ENCODE assay signal across 16 cellular contexts in genomic region chr11:14309425-14310192, GRCh38. TPM values are rescaled to one million over a fixed set of nuclear protein-coding genes. Genes with fewer than 3 reads are reported as not detected.
A peak's percentile ranks its signal among the peaks of the same experiment; 100 is the strongest.
DNase-seq lines count a peak whose midpoint lies in the region; ATAC-seq, FAIRE-seq and TF ChIP-seq lines count a peak whose summit lies in the region.
"Had no signal": no experiment of that assay in that cellular context is flagged by ENCODE, and none has a peak within 500 bp of the region (broad histone marks: within the 10 kb centered on the region; RNA-seq: fewer than 3 reads in every experiment).

No MANE protein-coding gene starts in this region.

- TF ChIP-seq RAD21 in A549 (conservative IDR thresholded peaks at IDR 0.05 in 1 of 2, IDR thresholded peaks at IDR 0.05 in 1 of 2) (no peak), GM12878 (IDR thresholded peaks at IDR 0.05; ENCODE audit: insufficient read depth, low read depth, low read length) (no peak)

- H3K9ac ChIP-seq in GM12878 (ENCODE audit: control insufficient read depth, insufficient read depth, low read length) = peak overlapping the region; percentile 5; the same call in 1 of the 2 replicates
- H3K9ac ChIP-seq: GM23248 had no signal

- H3K4me2 ChIP-seq in A549 (no peak overlapping the region), GM12878 (ENCODE audit: control insufficient read depth, insufficient read depth) (peak overlapping the region; percentile 32)

- in situ Hi-C loops in GM12878 (cut with MboI) = no loop called here

- TF ChIP-seq CTCF in A549 (IDR thresholded peaks at IDR 0.05) = no peak
- no peak for TF ChIP-seq CTCF in GM12878 (IDR thresholded peaks at IDR 0.05 in 2 of 3, conservative IDR thresholded peaks at IDR 0.05 in 1 of 3; ENCODE audit: control insufficient read depth in 2 of 3, extremely low read depth in 1 of 3, insufficient read depth in 1 of 3, low read depth in 3 of 3, low read length in 3 of 3)

- H2AFZ ChIP-seq in GM12878 (ENCODE audit: control insufficient read depth, low read depth, low read length) = no peak overlapping the region
- H2AFZ ChIP-seq: GM23248 had no signal

- intact Hi-C loops in GM12878 (cut with micrococcal nuclease; ENCODE audit: unreplicated experiment) = loop anchor here (2.0 kb wide), 1 partner anchor 49 kb away; the partner anchor contains the start of gene RRAS2

- TF ChIP-seq EP300 in A549 (IDR thresholded peaks at IDR 0.05) (no peak), GM12878 (IDR thresholded peaks at IDR 0.05; ENCODE audit: borderline replicate concordance in 1 of 2, control insufficient read depth in 1 of 2, low read depth in 2 of 2, low read length in 2 of 2) (no peak)

- H3K36me3 ChIP-seq in KOPT-K1 (ENCODE audit: insufficient read depth, low read length) (no peaks in the 10 kb centered on the region), GM12878 (ENCODE audit: control insufficient read depth in 2 of 2, insufficient read depth in 2 of 2, low read length in 1 of 2) (no peaks in the 10 kb centered on the region)

- SMC1A ChIA-PET in GM12878 (lab: Charles Lee; ENCODE audit: uncharacterized antibody, unreplicated experiment) = interaction anchor here (1.0 to 8.2 kb wide), 14 partner anchors 7 to 353 kb away, joined by 3 to 53 read pairs (median 12); no protein-coding TSS in a partner anchor

- TF ChIP-seq POLR2A in A549 (IDR thresholded peaks at IDR 0.05; ENCODE audit: low read length) = no peak
- TF ChIP-seq POLR2A in GM12878 (IDR thresholded peaks at IDR 0.05; ENCODE audit: low read depth, low read length) = no peak

- ATAC-seq in A549 = peak; percentile 17 to 35; a peak in 3 of 6 replicates
- peak; percentile 21 for ATAC-seq in GM12878
- no peak for ATAC-seq in HG02840 (IDR thresholded peaks at IDR 0.05; ENCODE audit: low FRiP score, unreplicated experiment)

- BruUV-seq in GM12878 (replicated peaks; lab: Mats Ljungman, UMichigan) = no TSS peak

- 87% methylated on average over 4 of the region's 4 CpGs for WGBS in A549 (ENCODE audit: missing lambda C conversion rate)
- WGBS in GM12878 (ENCODE audit: insufficient coverage, insufficient replicate concordance, low lambda C conversion rate, missing lambda C conversion rate) = 59% methylated on average over 4 of the region's 4 CpGs

- CTCF ChIA-PET in A549 (lab: Yijun Ruan, JAX) = interaction anchor here (0.9 to 14.0 kb wide), 4 partner anchors 9 to 147 kb away, joined by 3 to 258 read pairs (median 11); no protein-coding TSS in a partner anchor
- CTCF ChIA-PET in GM12878 (lab: Yijun Ruan, JAX) = interaction anchor here (0.9 to 15.6 kb wide), 13 partner anchors 9 to 146 kb away, joined by 3 to 271 read pairs (median 8); no protein-coding TSS in a partner anchor

- RAD21 ChIA-PET in GM12878 (lab: Charles Lee; ENCODE audit: unreplicated experiment) = interaction anchor here (0.6 to 2.8 kb wide), 10 partner anchors 9 to 464 kb away, joined by 3 to 26 read pairs (median 8); no protein-coding TSS in a partner anchor

- POLR2A ChIA-PET in A549 (lab: Yijun Ruan, JAX) = interaction anchor here (0.9 kb wide), 1 partner anchor 9 kb away, joined by 3 read pairs; no protein-coding TSS in a partner anchor
- POLR2A ChIA-PET in GM12878 (lab: Charles Lee) = interaction anchor here (0.7 to 2.5 kb wide), 8 partner anchors 11 to 47 kb away, joined by 3 to 9 read pairs (median 5); no protein-coding TSS in a partner anchor

- peaks cover 48% of the 10 kb centered on the region for H3K4me1 ChIP-seq in A549
- H3K4me1 ChIP-seq in GM12878 (ENCODE audit: control insufficient read depth, insufficient read depth, low read length) = peaks cover 57% of the 10 kb centered on the region

- H3K27ac ChIP-seq in A549 (peak overlapping the region in 1 of 2 experiments; percentile 67; a peak in 3 of 6 replicates), KOPT-K1 (ENCODE audit: low read depth, low read length, poor library complexity, severe bottlenecking) (peak overlapping the region; percentile 9), GM12878 (ENCODE audit: control insufficient read depth, insufficient read depth) (peak overlapping the region; percentile 64)

- H3K79me2 ChIP-seq in GM12878 (ENCODE audit: control insufficient read depth, insufficient read depth, low read length) = peaks cover 83% of the 10 kb centered on the region

- DNase-seq in A549 (ENCODE audit: low read depth in 1 of 2, low spot score in 1 of 2) = no peak
- no peak for DNase-seq in GM18507 (ENCODE audit: extremely low spot score, insufficient read length, low read depth)
- no peak for DNase-seq in GM12878 (ENCODE audit: low read depth, low spot score)
- no peak for DNase-seq in islet precursor cell
- DNase-seq in ecto neural progenitor cell (ENCODE audit: low spot score) = no peak
- no peak for DNase-seq in NCI-H446 (lab: John Stamatoyannopoulos, UW)
- DNase-seq: activated CD8-positive, alpha-beta T cell treated with anti-CD3 and anti-CD28 coated beads for 36 hours; Caco-2; foreskin melanocyte; GM23248; NCI-H1092 treated with DMSO at 0.1 percent for 48 hours; NCI-H526; stimulated activated CD4-positive, alpha-beta T cell treated with anti-CD3 and anti-CD28 coated beads, Interleukin-15, amount 100 ng/mL, for 24 hours had no signal

- H4K20me1 ChIP-seq in GM12878 (ENCODE audit: control insufficient read depth, insufficient read depth) = no peaks in the 10 kb centered on the region

- no peak for FAIRE-seq in A549 (lab: Jason Lieb, UNC)
- peak; percentile 45 for FAIRE-seq in GM18507 (lab: Jason Lieb, UNC)
- no peak for FAIRE-seq in GM12878 (lab: Jason Lieb, UNC)
- FAIRE-seq: endometrium had no signal

- no peaks in the 10 kb centered on the region for H3K9me3 ChIP-seq in A549
- no peaks in the 10 kb centered on the region for H3K9me3 ChIP-seq in KOPT-K1 (ENCODE audit: insufficient read depth, low read length, poor library complexity, severe bottlenecking)
- no peaks in the 10 kb centered on the region for H3K9me3 ChIP-seq in GM12878 (replicated peaks; ENCODE audit: control insufficient read depth, insufficient read depth, low read length)
- H3K9me3 ChIP-seq: Caco-2 had no signal

- H3K4me3 ChIP-seq in A549 (no peak overlapping the region), GM12878 (peak overlapping the region; percentile 6; the same call in 1 of the 2 replicates)
- H3K4me3 ChIP-seq: GM23248 had no signal

- no peaks in the 10 kb centered on the region for H3K27me3 ChIP-seq in GM12878 (replicated peaks in 1 of 2; ENCODE audit: control insufficient read depth in 2 of 2, insufficient read depth in 2 of 2, low read length in 1 of 2)

TF ChIP-seq in A549, 52 proteins besides CTCF, POLR2A, EP300 and RAD21:
- TF ChIP-seq JUN (IDR thresholded peaks at IDR 0.05) (no peak), PHF8 (IDR thresholded peaks at IDR 0.05; ENCODE audit: borderline replicate concordance, low read depth) (no peak), CBX2 (IDR thresholded peaks at IDR 0.05; ENCODE audit: borderline replicate concordance, low read depth) (no peak), EHMT2 (IDR thresholded peaks at IDR 0.05; ENCODE audit: low read depth) (no peak), HDAC2 (IDR thresholded peaks at IDR 0.05) (no peak), ZFP36 (IDR thresholded peaks at IDR 0.05; ENCODE audit: borderline replicate concordance, partially characterized antibody) (no peak), CEBPB (IDR thresholded peaks at IDR 0.05) (no peak), FOSL2 (IDR thresholded peaks at IDR 0.05) (no peak), FOSL2 (CRISPR knock-in tag; IDR thresholded peaks at IDR 0.05) (no peak)

TF ChIP-seq in GM12878, 131 proteins besides CTCF, POLR2A, EP300 and RAD21 (continues in another document):
- no peak for TF ChIP-seq ASH2L (IDR thresholded peaks at IDR 0.05; ENCODE audit: borderline replicate concordance, low read depth)
- TF ChIP-seq BHLHE40 (IDR thresholded peaks at IDR 0.05; ENCODE audit: borderline replicate concordance in 1 of 2, low read depth in 2 of 2, low read length in 1 of 2) = peak in 1 of 2 experiments; percentile 4; a peak in 1 of 4 replicates
- TF ChIP-seq NR2C1 (IDR thresholded peaks at IDR 0.05) = 0 out of 2 replicates have a peak, but pooled peaks have one; percentile 6
- TF ChIP-seq ZBTB33 (IDR thresholded peaks at IDR 0.05) = no peak
- TF ChIP-seq CHD4 (IDR thresholded peaks at IDR 0.05) = no peak

RNA-seq across cellular contexts. Expression of gene RRAS2, which starts 49.4 kb away (rescaled TPM):
- 39.7 and 48.2 TPM in 2 replicates for polyA plus RNA-seq in A549 (2011; rRNA removed)
- polyA plus RNA-seq in A549 (2012; cell fraction: cytosol; rRNA removed) = 17.1 and 21.7 TPM in 2 replicates
- 8.8 and 10.4 TPM in 2 replicates for polyA plus RNA-seq in A549 (2012; cell fraction: nucleus; rRNA removed)
- 37.9 to 44.0 TPM (median 40.2 TPM) in 3 replicates for polyA plus RNA-seq in A549 (2017; fragmentation: RNase III; extraction: RNeasy Plus Mini Kit Qiagen cat#74134 plus additional on column Dnase treatment)
- 7.8 and 9.1 TPM in 2 replicates for polyA minus RNA-seq in A549 (2011; rRNA and poly(A)+ RNA removed)
- total RNA-seq in GM12878 (2013; cell fraction: nucleolus; rRNA removed) = 36.5 and 45.1 TPM in 2 replicates
- 46.9 and 53.9 TPM in 2 replicates for total RNA-seq in GM12878 (2014; rRNA removed)
- total RNA-seq in GM12878 (2014; rRNA removed; fragmentation: Illumina TruSeq; extraction: Trizol) = 45.8 and 49.2 TPM in 2 replicates
- 51.3 and 52.2 TPM in 2 replicates for total RNA-seq in GM12878 (2021)
- 21.4 TPM for polyA plus RNA-seq in GM12878 (2011; ENCODE audit: low read depth)
- 66.3 and 111 TPM in 2 replicates for polyA plus RNA-seq in GM12878 (2011; rRNA removed)
- polyA plus RNA-seq in GM12878 (2011; cell fraction: cytosol; rRNA removed) = 19.5 and 19.9 TPM in 2 replicates
- 17.0 and 21.5 TPM in 2 replicates for polyA plus RNA-seq in GM12878 (2011; cell fraction: nucleus; rRNA removed)
- polyA plus RNA-seq in GM12878 (2012) = 34.4 and 46.5 TPM in 2 replicates
- polyA plus RNA-seq in GM12878 (2014; fragmentation: Illumina TruSeq; extraction: Trizol) = 72.4 and 86.7 TPM in 2 replicates
- 10 to 100 TPM; 26.9 to 33.3 TPM for polyA plus RNA-seq in GM12878 (2014; fragmentation: Nextera tagmentation; extraction: Ambion mirVana)
- 37.4 and 41.8 TPM in 2 replicates for polyA plus RNA-seq in GM12878 (2014; rRNA removed)
- 10 to 100 TPM; 40.0 to 45.0 TPM for polyA plus RNA-seq in GM12878 (2016; fragmentation: Nextera tagmentation; extraction: Ambion mirVana)
- polyA minus RNA-seq in GM12878 (2011; rRNA and poly(A)+ RNA removed) = 17.7 and 26.6 TPM in 2 replicates
- 15.4 and 16.7 TPM in 2 replicates for polyA minus RNA-seq in GM12878 (2011; cell fraction: cytosol; rRNA and poly(A)+ RNA removed)
- 12.6 and 20.9 TPM in 2 replicates for polyA minus RNA-seq in GM12878 (2011; cell fraction: nucleus; rRNA and poly(A)+ RNA removed)
